ENCODE assay signal across 9 cellular contexts in genomic region chr17:50872710-50873424, GRCh38. TPM values are rescaled to one million over a fixed set of nuclear protein-coding genes. Genes with fewer than 3 reads are reported as not detected.
DNase-seq lines count a peak whose midpoint lies in the region; ATAC-seq and TF ChIP-seq lines count a peak whose summit lies in the region.
"Had no signal": no experiment of that assay in that cellular context is flagged by ENCODE, and none has a peak within 500 bp of the region (broad histone marks: within the 10 kb centered on the region; RNA-seq: fewer than 3 reads in every experiment).

No MANE protein-coding gene starts in this region.

- H3K4me1 Mint-ChIP-seq in CD4-positive, alpha-beta T cell (ENCODE audit: low read depth): peaks cover 53% of the 10 kb centered on the region

- H3K79me2 ChIP-seq in neural cell (replicated peaks; ENCODE audit: insufficient read depth, low read length): peaks cover 19% of the 10 kb centered on the region
- H3K79me2 ChIP-seq in PC-9 (ENCODE audit: low read depth): peaks cover 19% of the 10 kb centered on the region

- H4K20me1 ChIP-seq in neural cell (ENCODE audit: insufficient read depth) (no peaks in the 10 kb centered on the region), PC-9 (ENCODE audit: insufficient read depth) (no peaks in the 10 kb centered on the region)

- TF ChIP-seq CTCF in CD4-positive, alpha-beta T cell (IDR thresholded peaks at IDR 0.05): no peak
- no peak for TF ChIP-seq CTCF in astrocyte of the spinal cord (IDR thresholded peaks at IDR 0.05; ENCODE audit: low read depth, low read length)
- TF ChIP-seq CTCF in neural cell (IDR thresholded peaks at IDR 0.05; ENCODE audit: poor library complexity, severe bottlenecking): no peak
- TF ChIP-seq CTCF in PC-9 (conservative IDR thresholded peaks at IDR 0.05): no peak

- no peak overlapping the region for H3K9ac ChIP-seq in neural cell (ENCODE audit: low read length)

- no peaks in the 10 kb centered on the region for H3K27me3 ChIP-seq in CD4-positive, alpha-beta T cell (ENCODE audit: control insufficient read depth, insufficient read depth, low read length)
- H3K27me3 ChIP-seq in neural cell (ENCODE audit: insufficient read depth, low read depth, low read length): no peaks in the 10 kb centered on the region
- no peaks in the 10 kb centered on the region for H3K27me3 ChIP-seq in PC-9 (ENCODE audit: insufficient read depth, low read depth)
- H3K27me3 ChIP-seq: ascending aorta had no signal

- H3K27ac Mint-ChIP-seq in CD4-positive, alpha-beta T cell: peak overlapping the region; percentile 76

- H3K27me3 Mint-ChIP-seq in CD4-positive, alpha-beta T cell: no peaks in the 10 kb centered on the region

- no TSS peak for BruUV-seq in PC-9 (replicated peaks; lab: Mats Ljungman, UMichigan)

- H3K9me3 Mint-ChIP-seq in CD4-positive, alpha-beta T cell: no peaks in the 10 kb centered on the region

- H3K4me2 ChIP-seq in neural cell (ENCODE audit: low read length): no peak overlapping the region
- no peak overlapping the region for H3K4me2 ChIP-seq in PC-9

- TF ChIP-seq RAD21 in neural cell (conservative IDR thresholded peaks at IDR 0.05): no peak

- CTCF ChIA-PET in CD4-positive, alpha-beta T cell (lab: Charles Lee): interaction anchor here (1.0 to 2.1 kb wide), 4 partner anchors 10 to 51 kb away, joined by 3 to 10 read pairs (median 5); no protein-coding TSS in a partner anchor
- CTCF ChIA-PET in PC-9 (lab: Charles Lee): no interaction called here

- peak overlapping the region; percentile 49 for H3K4me3 Mint-ChIP-seq in CD4-positive, alpha-beta T cell

- DNase-seq in CD4-positive, alpha-beta T cell: peak in 7 of 10 experiments; percentile 24 to 49 (median 37)
- DNase-seq in astrocyte of the spinal cord (ENCODE audit: low read depth, low spot score) (peak; percentile 48), PC-9 (no peak), DMS114 treated with DMSO at 0.1 percent for 48 hours (lab: John Stamatoyannopoulos, UW; ENCODE audit: unreplicated experiment) (no peak)

- intact Hi-C loops in CD4-positive, alpha-beta T cell (cut with DNase I, micrococcal nuclease): no loop called here
- intact Hi-C loops in PC-9 (cut with micrococcal nuclease; ENCODE audit: unreplicated experiment): no loop called here

- no peaks in the 10 kb centered on the region for H3K9me3 ChIP-seq in CD4-positive, alpha-beta T cell (ENCODE audit: control insufficient read depth, low read length)
- H3K9me3 ChIP-seq in neural cell (ENCODE audit: low read length): no peaks in the 10 kb centered on the region
- no peaks in the 10 kb centered on the region for H3K9me3 ChIP-seq in PC-9 (ENCODE audit: insufficient read depth, low read depth)
- H3K9me3 ChIP-seq: ascending aorta had no signal

- POLR2A ChIA-PET in CD4-positive, alpha-beta T cell (lab: Charles Lee): interaction anchor here (1.0 to 3.2 kb wide), 10 partner anchors 8 to 84 kb away, joined by 3 to 26 read pairs (median 7); no protein-coding TSS in a partner anchor
- POLR2A ChIA-PET in PC-9 (lab: Charles Lee; ENCODE audit: unreplicated experiment): interaction anchor here (0.6 kb wide), 2 partner anchors 10 to 72 kb away, joined by 3 to 4 read pairs; no protein-coding TSS in a partner anchor

- H3K4me1 ChIP-seq in PC-9 (replicated peaks; ENCODE audit: insufficient read depth): peaks cover 20% of the 10 kb centered on the region

- H3K9me2 ChIP-seq in neural cell (ENCODE audit: insufficient read depth, low read length) (no peaks in the 10 kb centered on the region), PC-9 (ENCODE audit: insufficient read depth) (no peaks in the 10 kb centered on the region)

- no peak overlapping the region for H3K4me3 ChIP-seq in astrocyte of the spinal cord (ENCODE audit: low read depth, low read length)
- no peak overlapping the region for H3K4me3 ChIP-seq in neural cell (ENCODE audit: low read length)
- H3K4me3 ChIP-seq in PC-9: no peak overlapping the region
- H3K4me3 ChIP-seq: ascending aorta had no signal

- ATAC-seq in CD4-positive, alpha-beta T cell (ENCODE audit: poor library complexity): peak; percentile 55
- peak; percentile 71 for ATAC-seq in SK-N-SH treated with all-trans-retinoic acid at 6 μM for 48 hours
- no peak for ATAC-seq in GM18498 (IDR thresholded peaks at IDR 0.05; ENCODE audit: unreplicated experiment)
- no peak for ATAC-seq in HG02870 (IDR thresholded peaks at IDR 0.05; ENCODE audit: unreplicated experiment)

- peaks cover 1% of the 10 kb centered on the region for H3K36me3 Mint-ChIP-seq in CD4-positive, alpha-beta T cell (ENCODE audit: low read depth)

- no peak for TF ChIP-seq EP300 in neural cell (conservative IDR thresholded peaks at IDR 0.05; ENCODE audit: poor library complexity, severe bottlenecking)

- no peaks in the 10 kb centered on the region for H3F3A ChIP-seq in neural cell (ENCODE audit: insufficient read depth, low read length, poor library complexity, severe bottlenecking)
- peaks cover 14% of the 10 kb centered on the region for H3F3A ChIP-seq in PC-9 (ENCODE audit: insufficient read depth, low read depth)

- H3K36me3 ChIP-seq in neural cell (ENCODE audit: insufficient read depth, low read length): no peaks in the 10 kb centered on the region
- no peaks in the 10 kb centered on the region for H3K36me3 ChIP-seq in PC-9 (ENCODE audit: low read depth)
- H3K36me3 ChIP-seq: ascending aorta had no signal

- H3K27ac ChIP-seq in CD4-positive, alpha-beta T cell (ENCODE audit: low read depth, low read length): no peak overlapping the region
- H3K27ac ChIP-seq in neural cell (ENCODE audit: low read length) (peak overlapping the region; percentile 0), PC-9 (no peak overlapping the region)

- in situ Hi-C loops in astrocyte of the spinal cord (cut with HindIII; ENCODE audit: low sequenced_read_pairs): no loop called here

- no peak overlapping the region for H2AFZ ChIP-seq in neural cell (ENCODE audit: low read depth, low read length)
- no peak overlapping the region for H2AFZ ChIP-seq in PC-9

TF ChIP-seq in SK-N-SH treated with all-trans-retinoic acid at 6 μM for 48 hours, 23 proteins besides CTCF, POLR2A, EP300 and RAD21 (continues in another document):
- TF ChIP-seq ISL1 (CRISPR knock-in tag; IDR thresholded peaks at IDR 0.05) (peak; percentile 50), BACH2 (CRISPR knock-in tag; IDR thresholded peaks at IDR 0.05; ENCODE audit: borderline replicate concordance) (no peak), TSHZ2 (CRISPR knock-in tag; IDR thresholded peaks at IDR 0.05) (peak; percentile 33; the same call in 1 of the 2 replicates), TOX (CRISPR knock-in tag; IDR thresholded peaks at IDR 0.05; ENCODE audit: borderline replicate concordance) (no peak)

TF ChIP-seq in neural cell, 6 proteins besides CTCF, POLR2A, EP300 and RAD21:
- no peak for TF ChIP-seq SMC3 (conservative IDR thresholded peaks at IDR 0.05; ENCODE audit: poor library complexity)
- TF ChIP-seq MXI1 (conservative IDR thresholded peaks at IDR 0.05; ENCODE audit: poor library complexity, severe bottlenecking): no peak
- no peak for TF ChIP-seq EZH2 (IDR thresholded peaks at IDR 0.05; ENCODE audit: borderline replicate concordance, insufficient read depth, low read length, poor library complexity, severe bottlenecking)
- no peak for TF ChIP-seq POLR2AphosphoS5 (IDR thresholded peaks at IDR 0.05)
- no peak for TF ChIP-seq TAF1 (IDR thresholded peaks at IDR 0.05; ENCODE audit: low read depth)
- no peak for TF ChIP-seq REST (IDR thresholded peaks at IDR 0.05; ENCODE audit: borderline replicate concordance)

RNA-seq across cellular contexts. Expression of gene TOB1, which starts 6.7 kb away (rescaled TPM):
- 100 to 1,000 TPM; 419 to 449 TPM for total RNA-seq in CD4-positive, alpha-beta T cell
- 8.0 and 8.9 TPM in 2 replicates for polyA plus RNA-seq in neural cell
- polyA minus RNA-seq in neural cell: 27.5 and 27.9 TPM in 2 replicates
- 54.2 and 67.9 TPM in 2 replicates for total RNA-seq in PC-9 (2021)

RNA-seq across cellular contexts. Expression of gene WFIKKN2, which starts 37.5 kb away (rescaled TPM):
- total RNA-seq in CD4-positive, alpha-beta T cell: not detected
- not detected in 2 replicates for polyA plus RNA-seq in neural cell
- polyA minus RNA-seq in neural cell: not detected in 2 replicates
- not detected in 2 replicates for total RNA-seq in PC-9 (2021)
- total RNA-seq: ascending aorta had no signal

Comparison
In these comparisons a context has a peak if more than half of its experiments do, and no peak if none do; other contexts are left out.
1. ATAC-seq: peak in CD4-positive, alpha-beta T cell (single experiment) and SK-N-SH treated with all-trans-retinoic acid at 6 μM for 48 hours (single experiment); none in GM18498 (single experiment) and HG02870 (single experiment).
2. DNase-seq: peak in CD4-positive, alpha-beta T cell (7 of 10) and astrocyte of the spinal cord (single experiment); none in PC-9 (0 of 2) and DMS114 treated with DMSO at 0.1 percent for 48 hours (single experiment).